Comparison of ENCODE assay signal across 10 cellular contexts in genomic region chr10:124447741-124448466, GRCh38. TPM values are rescaled to one million over a fixed set of nuclear protein-coding genes. Genes with fewer than 3 reads are reported as not detected.
DNase-seq lines count a peak whose midpoint lies in the region; ATAC-seq, FAIRE-seq and TF ChIP-seq lines count a peak whose summit lies in the region.
"Had no signal": no experiment of that assay in that cellular context is flagged by ENCODE, and none has a peak within 500 bp of the region (broad histone marks: within the 10 kb centered on the region; RNA-seq: fewer than 3 reads in every experiment).

No MANE protein-coding gene starts in this region.

- H3K27ac Mint-ChIP-seq in activated CD8-positive, alpha-beta memory T cell treated with anti-CD3 and anti-CD28 coated beads, Interleukin-2, amount 10 ng/mL, durations not matched to agents 7 days and 5 days = no peak overlapping the region
- no peak overlapping the region for H3K27ac Mint-ChIP-seq in stimulated activated effector memory CD8-positive, alpha-beta T cell treated with anti-CD3 and anti-CD28 coated beads, Interleukin-12 subunit alpha, Interleukin-12 subunit beta, amount 100 ng/mL, for 72 hours

- H3K27me3 ChIP-seq in WERI-Rb-1 (ENCODE audit: insufficient read depth, low read depth, severe bottlenecking) (peaks cover 35% of the 10 kb centered on the region), iPS-20b (ENCODE audit: insufficient read depth, low read length) (peaks cover 81% of the 10 kb centered on the region)

- peaks cover 16% of the 10 kb centered on the region for H3K4me1 Mint-ChIP-seq in activated CD8-positive, alpha-beta memory T cell treated with anti-CD3 and anti-CD28 coated beads, Interleukin-2, amount 10 ng/mL, durations not matched to agents 7 days and 5 days
- peaks cover 11% of the 10 kb centered on the region for H3K4me1 Mint-ChIP-seq in stimulated activated effector memory CD8-positive, alpha-beta T cell treated with anti-CD3 and anti-CD28 coated beads, Interleukin-12 subunit alpha, Interleukin-12 subunit beta, amount 100 ng/mL, for 72 hours

- H3K9me3 Mint-ChIP-seq in activated CD8-positive, alpha-beta memory T cell treated with anti-CD3 and anti-CD28 coated beads, Interleukin-2, amount 10 ng/mL, durations not matched to agents 7 days and 5 days (ENCODE audit: low read depth) = no peaks in the 10 kb centered on the region
- no peaks in the 10 kb centered on the region for H3K9me3 Mint-ChIP-seq in stimulated activated effector memory CD8-positive, alpha-beta T cell treated with anti-CD3 and anti-CD28 coated beads, Interleukin-12 subunit alpha, Interleukin-12 subunit beta, amount 100 ng/mL, for 72 hours

- no peak for TF ChIP-seq CTCF in WERI-Rb-1 (IDR thresholded peaks at IDR 0.05; ENCODE audit: low read depth, low read length)

- H3K36me3 ChIP-seq in WERI-Rb-1 (no peaks in the 10 kb centered on the region), iPS-20b (ENCODE audit: insufficient read depth, low read depth, low read length) (0 out of 2 replicates have a peak, but pooled peaks cover 8% of the 10 kb centered on the region)

- no peak for DNase-seq in activated CD8-positive, alpha-beta memory T cell treated with anti-CD3 and anti-CD28 coated beads, Interleukin-2, amount 10 ng/mL, durations not matched to agents 7 days and 5 days
- no peak for DNase-seq in activated CD8-positive, alpha-beta memory T cell treated with anti-CD3 and anti-CD28 coated beads, Interleukin-2, amount 50 U/mL, for 48 hours
- DNase-seq in WERI-Rb-1 (peak; percentile 23), frontal cortex (ENCODE audit: low spot score in 2 of 2) (no peak)
- DNase-seq in stimulated activated effector memory CD8-positive, alpha-beta T cell treated with anti-CD3 and anti-CD28 coated beads, Interleukin-12 subunit alpha, Interleukin-12 subunit beta, amount 100 ng/mL, for 72 hours (ENCODE audit: low spot score in 2 of 2) = no peak
- DNase-seq: cortex of kidney had no signal

- H3K9ac ChIP-seq in iPS-20b (ENCODE audit: low read depth, low read length) = no peak overlapping the region
- H3K9ac ChIP-seq: KMS-11 had no signal

- H3K4me1 ChIP-seq in iPS-20b (ENCODE audit: insufficient read depth, low read length) = peaks cover 22% of the 10 kb centered on the region; the same call in 1 of the 2 replicates

- no peak for ATAC-seq in activated CD8-positive, alpha-beta memory T cell treated with anti-CD3 and anti-CD28 coated beads, Interleukin-2, amount 10 ng/mL, durations not matched to agents 7 days and 5 days
- ATAC-seq in stimulated activated effector memory CD8-positive, alpha-beta T cell treated with anti-CD3 and anti-CD28 coated beads, Interleukin-12 subunit alpha, Interleukin-12 subunit beta, amount 100 ng/mL, for 72 hours = no peak
- no peak for ATAC-seq in GM21576 (IDR thresholded peaks at IDR 0.05; ENCODE audit: unreplicated experiment)
- ATAC-seq in GM19397 (IDR thresholded peaks at IDR 0.05; ENCODE audit: unreplicated experiment) = no peak

- CTCF ChIA-PET in activated CD8-positive, alpha-beta memory T cell treated with anti-CD3 and anti-CD28 coated beads, Interleukin-2, amount 10 ng/mL, durations not matched to agents 7 days and 5 days (lab: Charles Lee) = interaction anchor here (1.4 kb wide), 1 partner anchor 18 kb away, joined by 3 read pairs; no protein-coding TSS in a partner anchor

- FAIRE-seq in frontal cortex (lab: Jason Lieb, UNC) = no peak

- peaks cover 86% of the 10 kb centered on the region for H3K27me3 Mint-ChIP-seq in activated CD8-positive, alpha-beta memory T cell treated with anti-CD3 and anti-CD28 coated beads, Interleukin-2, amount 10 ng/mL, durations not matched to agents 7 days and 5 days

- H3K9me3 ChIP-seq in WERI-Rb-1 (ENCODE audit: severe bottlenecking) (no peaks in the 10 kb centered on the region), iPS-20b (ENCODE audit: insufficient read depth, low read depth, low read length) (no peaks in the 10 kb centered on the region)

- peak overlapping the region; percentile 17 for H3K4me3 Mint-ChIP-seq in activated CD8-positive, alpha-beta memory T cell treated with anti-CD3 and anti-CD28 coated beads, Interleukin-2, amount 10 ng/mL, durations not matched to agents 7 days and 5 days
- peak overlapping the region; percentile 54 for H3K4me3 Mint-ChIP-seq in stimulated activated effector memory CD8-positive, alpha-beta T cell treated with anti-CD3 and anti-CD28 coated beads, Interleukin-12 subunit alpha, Interleukin-12 subunit beta, amount 100 ng/mL, for 72 hours

- H3K4me3 ChIP-seq in WERI-Rb-1 (ENCODE audit: low read depth, low read length) = peak overlapping the region; percentile 20
- peak overlapping the region; percentile 66 for H3K4me3 ChIP-seq in iPS-20b (ENCODE audit: low read length)

- H3K27ac ChIP-seq in WERI-Rb-1 (no peak overlapping the region), iPS-20b (ENCODE audit: low read length) (no peak overlapping the region)
- H3K27ac ChIP-seq: KMS-11 had no signal

- H3K36me3 Mint-ChIP-seq in activated CD8-positive, alpha-beta memory T cell treated with anti-CD3 and anti-CD28 coated beads, Interleukin-2, amount 10 ng/mL, durations not matched to agents 7 days and 5 days = no peaks in the 10 kb centered on the region
- no peaks in the 10 kb centered on the region for H3K36me3 Mint-ChIP-seq in stimulated activated effector memory CD8-positive, alpha-beta T cell treated with anti-CD3 and anti-CD28 coated beads, Interleukin-12 subunit alpha, Interleukin-12 subunit beta, amount 100 ng/mL, for 72 hours

RNA-seq across cellular contexts. Expression of gene NKX1-2, which starts 1.9 kb away (rescaled TPM):
- not detected for total RNA-seq in activated CD8-positive, alpha-beta memory T cell treated with anti-CD3 and anti-CD28 coated beads, Interleukin-2, amount 10 ng/mL, durations not matched to agents 7 days and 5 days
- under 0.01 TPM for total RNA-seq in frontal cortex

RNA-seq across cellular contexts. Expression of gene LHPP, which starts 13.7 kb away (rescaled TPM):
- 10 to 100 TPM; 10.6 to 16.7 TPM for total RNA-seq in activated CD8-positive, alpha-beta memory T cell treated with anti-CD3 and anti-CD28 coated beads, Interleukin-2, amount 10 ng/mL, durations not matched to agents 7 days and 5 days
- 16.3 TPM for total RNA-seq in frontal cortex

RNA-seq across cellular contexts. Expression of gene OAT, which starts 29.2 kb away (rescaled TPM):
- total RNA-seq in activated CD8-positive, alpha-beta memory T cell treated with anti-CD3 and anti-CD28 coated beads, Interleukin-2, amount 10 ng/mL, durations not matched to agents 7 days and 5 days = 10 to 100 TPM; 18.7 to 32.3 TPM
- total RNA-seq in frontal cortex = 157 TPM
